ENCODE assay signal across 18 cellular contexts in genomic region chr1:3578906-3579305, GRCh38. TPM values are rescaled to one million over a fixed set of nuclear protein-coding genes. Genes with fewer than 3 reads are reported as not detected.
DNase-seq lines count a peak whose midpoint lies in the region; ATAC-seq and TF ChIP-seq lines count a peak whose summit lies in the region.
"Had no signal": no experiment of that assay in that cellular context is flagged by ENCODE, and none has a peak within 500 bp of the region (broad histone marks: within the 10 kb centered on the region; RNA-seq: fewer than 3 reads in every experiment).

No MANE protein-coding gene starts in this region.

- H3K36me3 Mint-ChIP-seq in activated CD4-positive, alpha-beta T cell treated with anti-CD3 and anti-CD28 coated beads, Interleukin-2, amount 10 ng/mL, durations not matched to agents 7 days and 5 days (ENCODE audit: low read depth), result no peaks in the 10 kb centered on the region
- H3K36me3 Mint-ChIP-seq in WTC11 (peaks cover 4% of the 10 kb centered on the region; the same call in 1 of the 2 replicates), neural progenitor cell (peaks cover 1% of the 10 kb centered on the region)
- H3K36me3 Mint-ChIP-seq: CD4-positive, CD25-positive, alpha-beta regulatory T cell; CD8-positive, alpha-beta memory T cell had no signal

- H3K27me3 Mint-ChIP-seq in activated CD4-positive, alpha-beta T cell treated with anti-CD3 and anti-CD28 coated beads, Interleukin-2, amount 10 ng/mL, durations not matched to agents 7 days and 5 days, result no peaks in the 10 kb centered on the region
- no peaks in the 10 kb centered on the region for H3K27me3 Mint-ChIP-seq in WTC11 (ENCODE audit: low read depth)
- peaks cover 2% of the 10 kb centered on the region for H3K27me3 Mint-ChIP-seq in neural progenitor cell (ENCODE audit: insufficient read depth, low read depth)
- H3K27me3 Mint-ChIP-seq: CD4-positive, CD25-positive, alpha-beta regulatory T cell; CD8-positive, alpha-beta memory T cell had no signal

- H3F3A ChIP-seq in neural progenitor cell (ENCODE audit: low read depth), result peaks cover 6% of the 10 kb centered on the region

- H3K4me3 Mint-ChIP-seq in activated CD4-positive, alpha-beta T cell treated with anti-CD3 and anti-CD28 coated beads, Interleukin-2, amount 10 ng/mL, durations not matched to agents 7 days and 5 days, result no peak overlapping the region
- H3K4me3 Mint-ChIP-seq in WTC11 (no peak overlapping the region), neural progenitor cell (no peak overlapping the region)
- H3K4me3 Mint-ChIP-seq: CD4-positive, CD25-positive, alpha-beta regulatory T cell; CD8-positive, alpha-beta memory T cell; H9 had no signal

- no peaks in the 10 kb centered on the region for H4K20me1 ChIP-seq in neural progenitor cell (ENCODE audit: low read depth)

- H3K9me3 ChIP-seq in neural progenitor cell (ENCODE audit: low read depth) (no peaks in the 10 kb centered on the region), spleen (no peaks in the 10 kb centered on the region)

- no peak for DNase-seq in activated CD4-positive, alpha-beta T cell treated with anti-CD3 and anti-CD28 coated beads, Interleukin-2, amount 10 ng/mL, durations not matched to agents 7 days and 5 days
- DNase-seq in activated CD4-positive, alpha-beta T cell treated with anti-CD3 and anti-CD28 coated beads, Interleukin-2, amount 50 U/mL, for 48 hours, result no peak
- DNase-seq in Daoy (ENCODE audit: low read depth), result peak; percentile 35
- no peak for DNase-seq in WTC11 (ENCODE audit: low spot score)
- no peak for DNase-seq in neural progenitor cell (ENCODE audit: low spot score)
- no peak for DNase-seq in 8988T
- no peak for DNase-seq in spleen
- no peak for DNase-seq in activated naive CD4-positive, alpha-beta T cell treated with anti-CD3 and anti-CD28 coated beads, Interleukin-2, amount 50 U/mL, for 16 hours
- DNase-seq: C1 segment of cervical spinal cord; CD4-positive, CD25-positive, alpha-beta regulatory T cell; CD8-positive, alpha-beta memory T cell; COR-L47; DMS 273 treated with DMSO at 0.1 percent for 48 hours; DMS53; DND-41; H9 had no signal

- H3K9ac ChIP-seq in neural progenitor cell, result no peak overlapping the region

- TF ChIP-seq POLR2A in spleen (IDR thresholded peaks at IDR 0.05), result no peak

- H3K4me1 Mint-ChIP-seq in activated CD4-positive, alpha-beta T cell treated with anti-CD3 and anti-CD28 coated beads, Interleukin-2, amount 10 ng/mL, durations not matched to agents 7 days and 5 days, result no peaks in the 10 kb centered on the region
- H3K4me1 Mint-ChIP-seq in WTC11 (no peaks in the 10 kb centered on the region), neural progenitor cell (peaks cover 7% of the 10 kb centered on the region)
- H3K4me1 Mint-ChIP-seq: CD4-positive, CD25-positive, alpha-beta regulatory T cell; CD8-positive, alpha-beta memory T cell had no signal

- intact Hi-C loops in spleen (cut with DNase I; ENCODE audit: low total_unique reads), result no loop called here

- ATAC-seq in WTC11, result no peak

- H3K36me3 ChIP-seq in neural progenitor cell (no peaks in the 10 kb centered on the region), spleen (no peaks in the 10 kb centered on the region)

- H3K4me3 ChIP-seq in neural progenitor cell (no peak overlapping the region), spleen (no peak overlapping the region)

- TF ChIP-seq CTCF in WTC11 (IDR thresholded peaks at IDR 0.05) (no peak), neural progenitor cell (IDR thresholded peaks at IDR 0.05) (no peak), spleen (IDR thresholded peaks at IDR 0.05 in 8 of 11, conservative IDR thresholded peaks at IDR 0.05 in 3 of 11) (no peak)

- POLR2A ChIA-PET in activated CD4-positive, alpha-beta T cell treated with anti-CD3 and anti-CD28 coated beads, Interleukin-2, amount 10 ng/mL, durations not matched to agents 7 days and 5 days (lab: Charles Lee), result no interaction called here
- POLR2A ChIA-PET in WTC11 (lab: Charles Lee), result no interaction called here

- peaks cover 4% of the 10 kb centered on the region for H3K9me3 Mint-ChIP-seq in activated CD4-positive, alpha-beta T cell treated with anti-CD3 and anti-CD28 coated beads, Interleukin-2, amount 10 ng/mL, durations not matched to agents 7 days and 5 days
- H3K9me3 Mint-ChIP-seq in WTC11 (no peaks in the 10 kb centered on the region), neural progenitor cell (no peaks in the 10 kb centered on the region)
- H3K9me3 Mint-ChIP-seq: CD8-positive, alpha-beta memory T cell had no signal

- peak overlapping the region; percentile 54 for H3K27ac Mint-ChIP-seq in activated CD4-positive, alpha-beta T cell treated with anti-CD3 and anti-CD28 coated beads, Interleukin-2, amount 10 ng/mL, durations not matched to agents 7 days and 5 days
- H3K27ac Mint-ChIP-seq in WTC11, result peak overlapping the region; percentile 60; the same call in 1 of the 2 replicates
- H3K27ac Mint-ChIP-seq in neural progenitor cell, result peak overlapping the region; percentile 50
- H3K27ac Mint-ChIP-seq: CD4-positive, CD25-positive, alpha-beta regulatory T cell; CD8-positive, alpha-beta memory T cell; H9 had no signal

- no peak overlapping the region for H2AFZ ChIP-seq in neural progenitor cell (replicated peaks)

- H3K27me3 ChIP-seq in neural progenitor cell, result no peaks in the 10 kb centered on the region
- H3K27me3 ChIP-seq in spleen (replicated peaks in 1 of 7), result peaks cover 0 to 30% (median 0%) of the 10 kb centered on the region in 7 donors

- 73 to 86% (median 80%) methylated on average over 12 to 19 of the region's 19 CpGs for WGBS in spleen, 5 donors

- H3K27ac ChIP-seq in neural progenitor cell (no peak overlapping the region), spleen (no peak overlapping the region)
- H3K27ac ChIP-seq: 22Rv1, HL-60 had no signal

- peaks cover 8% of the 10 kb centered on the region for H3K4me1 ChIP-seq in neural progenitor cell
- peaks cover 0 to 22% (median 3%) of the 10 kb centered on the region in 6 donors for H3K4me1 ChIP-seq in spleen

- no peaks in the 10 kb centered on the region for H3K79me2 ChIP-seq in neural progenitor cell (ENCODE audit: low read depth)

- CTCF ChIA-PET in activated CD4-positive, alpha-beta T cell treated with anti-CD3 and anti-CD28 coated beads, Interleukin-2, amount 10 ng/mL, durations not matched to agents 7 days and 5 days (lab: Charles Lee), result no interaction called here
- CTCF ChIA-PET in WTC11 (lab: Charles Lee), result interaction anchor here (1.5 kb wide), 1 partner anchor 13 kb away, joined by 6 read pairs; no protein-coding TSS in a partner anchor

- H3K4me2 ChIP-seq in neural progenitor cell, result no peak overlapping the region

TF ChIP-seq in WTC11, 78 proteins besides CTCF, POLR2A, EP300 and RAD21 (continues in another document):
- TF ChIP-seq, protein P1, sequence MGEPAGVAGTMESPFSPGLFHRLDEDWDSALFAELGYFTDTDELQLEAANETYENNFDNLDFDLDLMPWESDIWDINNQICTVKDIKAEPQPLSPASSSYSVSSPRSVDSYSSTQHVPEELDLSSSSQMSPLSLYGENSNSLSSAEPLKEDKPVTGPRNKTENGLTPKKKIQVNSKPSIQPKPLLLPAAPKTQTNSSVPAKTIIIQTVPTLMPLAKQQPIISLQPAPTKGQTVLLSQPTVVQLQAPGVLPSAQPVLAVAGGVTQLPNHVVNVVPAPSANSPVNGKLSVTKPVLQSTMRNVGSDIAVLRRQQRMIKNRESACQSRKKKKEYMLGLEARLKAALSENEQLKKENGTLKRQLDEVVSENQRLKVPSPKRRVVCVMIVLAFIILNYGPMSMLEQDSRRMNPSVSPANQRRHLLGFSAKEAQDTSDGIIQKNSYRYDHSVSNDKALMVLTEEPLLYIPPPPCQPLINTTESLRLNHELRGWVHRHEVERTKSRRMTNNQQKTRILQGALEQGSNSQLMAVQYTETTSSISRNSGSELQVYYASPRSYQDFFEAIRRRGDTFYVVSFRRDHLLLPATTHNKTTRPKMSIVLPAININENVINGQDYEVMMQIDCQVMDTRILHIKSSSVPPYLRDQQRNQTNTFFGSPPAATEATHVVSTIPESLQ (CRISPR knock-in tag; IDR thresholded peaks at IDR 0.05), result no peak
- TF ChIP-seq TCF7 (CRISPR knock-in tag; IDR thresholded peaks at IDR 0.05; ENCODE audit: low read depth), result no peak

RNA-seq across cellular contexts. Expression of gene MEGF6, which starts 32.4 kb away (rescaled TPM):
- total RNA-seq in activated CD4-positive, alpha-beta T cell treated with anti-CD3 and anti-CD28 coated beads, Interleukin-2, amount 10 ng/mL, durations not matched to agents 7 days and 5 days, result 10 to 100 TPM; 20.7 to 26.6 TPM
- 2.5 and 5.1 TPM in 2 replicates for total RNA-seq in Daoy (2014; rRNA removed; shearing (Covaris generic))
- 24.9 to 32.4 TPM (median 27.2 TPM) in 3 replicates for total RNA-seq in WTC11 (2021)
- total RNA-seq in neural progenitor cell (ENCODE audit: low replicate concordance), result 1.7 and 25.6 TPM in 2 replicates
- 10 to 100 TPM in 6 of 7 donors, 1 to 10 TPM in 1; 8.7 to 39.5 (median 27.1) TPM for total RNA-seq in spleen
- polyA plus RNA-seq in spleen, result 10 to 100 TPM in 2 of 3 donors, 1 to 10 TPM in 1; 8.8 to 16.5 (median 10.0) TPM

RNA-seq across cellular contexts. Expression of gene TPRG1L, which starts 45.9 kb away (rescaled TPM):
- total RNA-seq in activated CD4-positive, alpha-beta T cell treated with anti-CD3 and anti-CD28 coated beads, Interleukin-2, amount 10 ng/mL, durations not matched to agents 7 days and 5 days, result 10 to 100 TPM; 13.6 to 14.7 TPM
- total RNA-seq in Daoy (2014; rRNA removed; shearing (Covaris generic)), result 7.0 and 8.5 TPM in 2 replicates
- total RNA-seq in WTC11 (2021) (20.9 to 22.3 TPM (median 20.9 TPM) in 3 replicates), neural progenitor cell (ENCODE audit: low replicate concordance) (10.6 and 11.5 TPM in 2 replicates), spleen (10 to 100 TPM; 23.7 to 45.9 (median 32.5) TPM)
- polyA plus RNA-seq in spleen, result 10 to 100 TPM; 19.9 to 35.7 (median 20.9) TPM
